ENCODE assay signal across 11 cellular contexts in genomic region chrY:24578488-24578887, GRCh38. TPM values are rescaled to one million over a fixed set of nuclear protein-coding genes. Genes with fewer than 3 reads are reported as not detected.
"Had no signal": no experiment of that assay in that cellular context is flagged by ENCODE, and none has a peak within 500 bp of the region (broad histone marks: within the 10 kb centered on the region; RNA-seq: fewer than 3 reads in every experiment).

No MANE protein-coding gene starts in this region.

RNA-seq across cellular contexts. Expression of gene BPY2B, which starts 39.3 kb away (rescaled TPM):
- total RNA-seq: OCI-LY7, PC-3, PC-9, Peyer's patch, Right ventricle myocardium inferior, Right ventricle myocardium superior, RPMI7951, SJCRH30, SJSA1, SK-MEL-5 had no signal
- polyA plus RNA-seq: SK-N-SH had no signal
